Comparison of ENCODE assay signal across 7 cellular contexts in genomic region chr2:75360945-75361344, GRCh38.
"Had no signal": no experiment of that assay in that cellular context is flagged by ENCODE, and none has a peak within 500 bp of the region (broad histone marks: within the 10 kb centered on the region; RNA-seq: fewer than 3 reads in every experiment).

No MANE protein-coding gene starts in this region.

- H3K9ac ChIP-seq: GM23248 had no signal

- H3K4me1 ChIP-seq: HAP-1 had no signal

- ATAC-seq: HCT116 had no signal

- H3K36me3 ChIP-seq: HAP-1 had no signal

- H2AFZ ChIP-seq: GM23248 had no signal

- DNase-seq: GM23248, GOT3, H7, HFFc6 had no signal

- H3K27ac ChIP-seq: GM23248, HL-60 had no signal

- H3K9me3 ChIP-seq: HAP-1 had no signal

- H3K4me3 ChIP-seq: GM23248, HAP-1 had no signal
